In the genomic region with DNA sequence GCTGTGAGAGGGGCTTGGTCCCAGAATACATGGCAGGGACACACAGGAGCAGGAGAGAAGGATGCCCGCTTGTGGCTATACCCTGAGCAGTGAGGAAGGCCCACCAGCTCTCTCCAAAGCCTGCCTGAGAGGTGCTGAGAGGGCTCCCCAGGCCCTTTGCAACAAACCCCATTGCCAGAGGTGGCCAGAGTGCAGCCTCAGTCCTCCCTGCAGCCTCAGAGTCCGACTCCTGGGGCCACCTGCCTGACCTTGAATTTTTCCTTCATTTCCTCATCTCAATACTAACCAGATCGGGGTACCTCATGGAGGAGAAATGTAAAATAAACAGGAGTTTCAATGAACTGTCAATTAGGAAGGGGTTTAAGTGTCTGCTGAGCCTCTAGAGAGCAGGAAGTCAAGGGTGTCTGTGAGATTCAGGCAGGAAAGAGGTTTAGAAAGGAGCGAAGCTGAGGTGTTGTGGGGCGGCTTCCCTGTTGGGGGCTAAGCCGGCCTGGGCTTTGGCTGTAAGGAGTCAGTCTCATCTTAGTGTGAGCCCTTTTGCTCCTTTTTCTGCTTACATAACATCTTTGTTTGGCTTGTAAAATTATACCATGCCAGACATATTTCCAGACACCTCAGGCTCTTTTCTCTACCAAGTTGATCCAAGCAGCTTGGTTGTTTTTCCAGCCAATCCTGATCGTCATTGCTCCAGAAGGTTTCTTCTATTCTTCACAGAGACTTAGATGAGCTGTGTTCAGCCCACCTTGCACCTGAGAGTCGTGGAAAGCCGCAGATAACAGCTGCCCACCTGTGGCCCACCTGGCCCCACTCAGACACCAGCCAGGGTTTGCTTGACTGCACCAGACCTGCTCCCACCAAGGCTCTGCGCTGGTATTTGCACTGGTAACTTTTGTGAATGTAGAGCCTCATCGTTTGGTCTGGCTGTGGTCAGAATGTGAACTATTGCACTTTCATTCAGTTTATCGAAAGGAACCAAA, we compare ENCODE assay signal across 10 cellular contexts. TPM values are rescaled to one million over a fixed set of nuclear protein-coding genes. Genes with fewer than 3 reads are reported as not detected.
DNase-seq lines count a peak whose midpoint lies in the region; ATAC-seq and TF ChIP-seq lines count a peak whose summit lies in the region.
"Had no signal": no experiment of that assay in that cellular context is flagged by ENCODE, and none has a peak within 500 bp of the region (broad histone marks: within the 10 kb centered on the region; RNA-seq: fewer than 3 reads in every experiment).

No MANE protein-coding gene starts in this region.

- H3K4me2 ChIP-seq in neuronal stem cell (ENCODE audit: insufficient read depth, low read length, poor library complexity, severe bottlenecking), result no peak overlapping the region
- H3K4me2 ChIP-seq: A549 had no signal

- H3K23ac ChIP-seq in neuronal stem cell (ENCODE audit: low read depth, low read length, poor library complexity), result no peak overlapping the region

- H3K4me1 ChIP-seq in neuronal stem cell (ENCODE audit: control insufficient read depth in 2 of 2, insufficient read depth in 1 of 2, low read depth in 1 of 2, low read length in 2 of 2) (no peaks in the 10 kb centered on the region), uterus (no peaks in the 10 kb centered on the region), HAP-1 (no peaks in the 10 kb centered on the region)
- H3K4me1 ChIP-seq: A549, SJSA1 had no signal

- in situ Hi-C loops in HAP-1 (cut with MboI; ENCODE audit: low sequenced_read_pairs), result no loop called here

- no peak for TF ChIP-seq POLR2A in uterus (IDR thresholded peaks at IDR 0.05)

- peak overlapping the region; percentile 51 for H3K9ac ChIP-seq in neuronal stem cell (ENCODE audit: low read depth, low read length, poor library complexity)

- ATAC-seq in HG02840 (IDR thresholded peaks at IDR 0.05; ENCODE audit: low FRiP score, unreplicated experiment), result peak; percentile 65

- H2BK15ac ChIP-seq in neuronal stem cell (ENCODE audit: low read length), result no peak overlapping the region

- H3K4ac ChIP-seq in neuronal stem cell (ENCODE audit: low read length), result no peak overlapping the region

- TF ChIP-seq CTCF in uterus (IDR thresholded peaks at IDR 0.05), result no peak

- no peak overlapping the region for H3K27ac ChIP-seq in neuronal stem cell (replicated peaks; ENCODE audit: low read length)
- no peak overlapping the region for H3K27ac ChIP-seq in uterus
- H3K27ac ChIP-seq: A549, SJSA1 had no signal

- no peak overlapping the region for H2BK12ac ChIP-seq in neuronal stem cell (ENCODE audit: low read length)

- no peak overlapping the region for H2AFZ ChIP-seq in neuronal stem cell (ENCODE audit: low read length)

- intact Hi-C loops in uterus (cut with DNase I; ENCODE audit: low total_unique reads), result no loop called here

- no peak overlapping the region for H2AK5ac ChIP-seq in neuronal stem cell (ENCODE audit: low read depth, low read length)

- H3K18ac ChIP-seq in neuronal stem cell (ENCODE audit: low read length), result peak overlapping the region; percentile 16

- WGBS in neuronal stem cell (ENCODE audit: extremely low coverage in 2 of 2, insufficient read length in 2 of 2, insufficient replicate concordance in 1 of 2), 2 donors, result no CpG with 5 or more reads among the region's 12 CpGs

- no peaks in the 10 kb centered on the region for H3K79me1 ChIP-seq in neuronal stem cell (ENCODE audit: low read depth, low read length)

- H2BK120ac ChIP-seq in neuronal stem cell (ENCODE audit: low read depth, low read length), result no peak overlapping the region

- H3K9me3 ChIP-seq in neuronal stem cell (replicated peaks in 1 of 2; ENCODE audit: control insufficient read depth in 2 of 2, insufficient read depth in 1 of 2, low read depth in 1 of 2, low read length in 2 of 2) (no peaks in the 10 kb centered on the region), uterus (no peaks in the 10 kb centered on the region), HAP-1 (no peaks in the 10 kb centered on the region)
- H3K9me3 ChIP-seq: A549, SJSA1 had no signal

- no peak overlapping the region for H3K4me3 ChIP-seq in neuronal stem cell (ENCODE audit: low read length in 2 of 2)
- H3K4me3 ChIP-seq in uterus, result no peak overlapping the region
- no peak overlapping the region for H3K4me3 ChIP-seq in HAP-1
- no peak overlapping the region for H3K4me3 ChIP-seq in H7 (ENCODE audit: insufficient read depth, low read depth, low read length)
- H3K4me3 ChIP-seq: A549, SJSA1 had no signal

- H2BK5ac ChIP-seq in neuronal stem cell (ENCODE audit: low read length), result no peak overlapping the region

- H3K14ac ChIP-seq in neuronal stem cell (ENCODE audit: low read length), result no peak overlapping the region

- H3K27me3 ChIP-seq in neuronal stem cell (ENCODE audit: control insufficient read depth in 3 of 3, insufficient read depth in 3 of 3, low read depth in 1 of 3, low read length in 3 of 3) (no peaks in the 10 kb centered on the region), uterus (no peaks in the 10 kb centered on the region), HAP-1 (ENCODE audit: low read depth) (no peaks in the 10 kb centered on the region), H7 (ENCODE audit: control insufficient read depth, insufficient read depth, low read length) (no peaks in the 10 kb centered on the region)
- H3K27me3 ChIP-seq: SJSA1 had no signal

- H3K36me3 ChIP-seq in neuronal stem cell (replicated peaks in 1 of 2; ENCODE audit: control insufficient read depth in 2 of 2, insufficient read depth in 2 of 2, low read length in 2 of 2), result peaks cover 1 to 12% of the 10 kb centered on the region in 2 donors
- H3K36me3 ChIP-seq in uterus, result no peaks in the 10 kb centered on the region
- H3K36me3 ChIP-seq in HAP-1 (replicated peaks), result no peaks in the 10 kb centered on the region
- H3K36me3 ChIP-seq in H7 (replicated peaks; ENCODE audit: control insufficient read depth, insufficient read depth, low read length), result no peaks in the 10 kb centered on the region; the same call in 1 of the 2 replicates
- H3K36me3 ChIP-seq: SJSA1 had no signal

- peak; percentile 11 for DNase-seq in NK-92 treated with Interleukin-12 subunit alpha and Interleukin-12 subunit beta, amount 100 ng/mL, for 24 hours (lab: John Stamatoyannopoulos, UW)
- DNase-seq in NK-92 (lab: John Stamatoyannopoulos, UW; ENCODE audit: unreplicated experiment), result no peak
- DNase-seq in T follicular helper cell (ENCODE audit: low read depth), result peak; percentile 25
- DNase-seq in neuronal stem cell (ENCODE audit: low spot score), result no peak
- no peak for DNase-seq in uterus
- DNase-seq in HAP-1 (ENCODE audit: low spot score in 2 of 2), result no peak
- DNase-seq in H7, result no peak

- H4K91ac ChIP-seq in neuronal stem cell (ENCODE audit: low read depth, low read length, poor library complexity), result no peak overlapping the region

- H4K8ac ChIP-seq in neuronal stem cell (ENCODE audit: low read depth, low read length), result no peak overlapping the region

RNA-seq across cellular contexts. Expression of a gene that starts 36.7 kb away (rescaled TPM):
- 48.3 TPM for polyA plus RNA-seq in neuronal stem cell (2013, experiment 1 of 2)
- polyA plus RNA-seq in neuronal stem cell (2013, experiment 2 of 2), result 46.3 TPM
- total RNA-seq in uterus, result 10 to 100 TPM in 3 of 4 donors, under 1 TPM in 1; 0.26 to 25.2 (median 13.3) TPM
- total RNA-seq in H7 (2014; rRNA removed; shearing (Covaris generic)), result 15.3 and 17.7 TPM in 2 replicates

Comparison
In these comparisons a context has a peak if more than half of its experiments do, and no peak if none do; other contexts are left out.
1. DNase-seq: peak in NK-92 treated with Interleukin-12 subunit alpha and Interleukin-12 subunit beta, amount 100 ng/mL, for 24 hours (single experiment) and T follicular helper cell (single experiment); none in NK-92 (single experiment), neuronal stem cell (single experiment), uterus (0 of 2), HAP-1 (0 of 2) and H7 (single experiment).